In genomic region chr20:57742506-57743180, GRCh38 we compare ENCODE assay signal across 20 cellular contexts. TPM values are rescaled to one million over a fixed set of nuclear protein-coding genes. Genes with fewer than 3 reads are reported as not detected.
DNase-seq lines count a peak whose midpoint lies in the region; ATAC-seq and TF ChIP-seq lines count a peak whose summit lies in the region.
"Had no signal": no experiment of that assay in that cellular context is flagged by ENCODE, and none has a peak within 500 bp of the region (broad histone marks: within the 10 kb centered on the region; RNA-seq: fewer than 3 reads in every experiment).

No MANE protein-coding gene starts in this region.

- peaks cover 3% of the 10 kb centered on the region for H3K27me3 Mint-ChIP-seq in activated naive CD4-positive, alpha-beta T cell treated with anti-CD3 and anti-CD28 coated beads, Interleukin-2, amount 50 U/mL, for 24 hours
- H3K27me3 Mint-ChIP-seq in activated naive CD4-positive, alpha-beta T cell treated with anti-CD3 and anti-CD28 coated beads, Interleukin-2, amount 10 ng/mL, durations not matched to agents 7 days and 5 days: peaks cover 20% of the 10 kb centered on the region
- peaks cover 8% of the 10 kb centered on the region for H3K27me3 Mint-ChIP-seq in GM23338 (ENCODE audit: insufficient read depth, low read depth, poor library complexity)

- DNase-seq in activated naive CD4-positive, alpha-beta T cell treated with anti-CD3 and anti-CD28 coated beads, Interleukin-2, amount 10 ng/mL, durations not matched to agents 7 days and 5 days: no peak
- DNase-seq in GM23338 (ENCODE audit: low spot score): no peak
- peak; percentile 65 for DNase-seq in astrocyte of the hippocampus (ENCODE audit: low read depth, low spot score)
- DNase-seq in posterior vena cava (ENCODE audit: low spot score): peak; percentile 25
- DNase-seq in NCI-H146 (lab: John Stamatoyannopoulos, UW): no peak
- DNase-seq in substantia nigra (lab: John Stamatoyannopoulos, UW): no peak
- DNase-seq: DMS53, EL, GF-D8, NCI-H1105, NCI-H2029 treated with DMSO at 0.1 percent for 48 hours, NCI-H345, NCI-H524, NCI-H774, SHP77 had no signal

- H3K79me2 ChIP-seq in GM23338 (replicated peaks; ENCODE audit: insufficient read depth): no peaks in the 10 kb centered on the region

- H3K36me3 ChIP-seq in GM23338 (ENCODE audit: insufficient read depth): no peaks in the 10 kb centered on the region
- H3K36me3 ChIP-seq: HAP-1 had no signal

- CTCF ChIA-PET in activated naive CD4-positive, alpha-beta T cell treated with anti-CD3 and anti-CD28 coated beads, Interleukin-2, amount 10 ng/mL, durations not matched to agents 7 days and 5 days (lab: Charles Lee): no interaction called here

- no peaks in the 10 kb centered on the region for H4K20me1 ChIP-seq in GM23338 (replicated peaks; ENCODE audit: insufficient read depth)

- no peak for ATAC-seq in GM23338
- no peak for ATAC-seq in GM18502 (IDR thresholded peaks at IDR 0.05; ENCODE audit: poor library complexity, unreplicated experiment)

- peak overlapping the region; percentile 38; the same call in 1 of the 2 replicates for H2AFZ ChIP-seq in GM23338

- H3K27ac ChIP-seq in GM23338 (ENCODE audit: low read depth): no peak overlapping the region; the same call in 1 of the 2 replicates
- H3K27ac ChIP-seq in substantia nigra (ENCODE audit: low read depth, low read length, poor library complexity, severe bottlenecking): no peak overlapping the region

- peak overlapping the region; percentile 52 for H3K27ac Mint-ChIP-seq in activated naive CD4-positive, alpha-beta T cell treated with anti-CD3 and anti-CD28 coated beads, Interleukin-2, amount 50 U/mL, for 24 hours
- H3K27ac Mint-ChIP-seq in activated naive CD4-positive, alpha-beta T cell treated with anti-CD3 and anti-CD28 coated beads, Interleukin-2, amount 10 ng/mL, durations not matched to agents 7 days and 5 days: no peak overlapping the region
- no peak overlapping the region for H3K27ac Mint-ChIP-seq in GM23338
- H3K27ac Mint-ChIP-seq: IgD-negative memory B cell had no signal

- H3K9me2 ChIP-seq in GM23338 (ENCODE audit: insufficient read depth): 0 out of 2 replicates have a peak, but pooled peaks cover 3% of the 10 kb centered on the region

- no peaks in the 10 kb centered on the region for H3F3A ChIP-seq in GM23338 (replicated peaks; ENCODE audit: low read depth)

- no peak overlapping the region for H3K4me3 ChIP-seq in GM23338
- H3K4me3 ChIP-seq: HAP-1 had no signal

- no peaks in the 10 kb centered on the region for H3K4me1 ChIP-seq in GM23338 (ENCODE audit: insufficient read depth)
- H3K4me1 ChIP-seq: HAP-1 had no signal

- no peak overlapping the region for H3K4me2 ChIP-seq in GM23338

- intact Hi-C loops in posterior vena cava (cut with DNase I): no loop called here

- H3K4me1 Mint-ChIP-seq in activated naive CD4-positive, alpha-beta T cell treated with anti-CD3 and anti-CD28 coated beads, Interleukin-2, amount 50 U/mL, for 24 hours: no peaks in the 10 kb centered on the region
- H3K4me1 Mint-ChIP-seq in activated naive CD4-positive, alpha-beta T cell treated with anti-CD3 and anti-CD28 coated beads, Interleukin-2, amount 10 ng/mL, durations not matched to agents 7 days and 5 days: no peaks in the 10 kb centered on the region
- peaks cover 6% of the 10 kb centered on the region for H3K4me1 Mint-ChIP-seq in GM23338
- H3K4me1 Mint-ChIP-seq: CD14-positive monocyte had no signal

- TF ChIP-seq CTCF in GM23338 (conservative IDR thresholded peaks at IDR 0.05; ENCODE audit: low read depth in 2 of 2): no peak

- no peaks in the 10 kb centered on the region for H3K27me3 ChIP-seq in GM23338 (ENCODE audit: insufficient read depth)

- H3K9me3 Mint-ChIP-seq in activated naive CD4-positive, alpha-beta T cell treated with anti-CD3 and anti-CD28 coated beads, Interleukin-2, amount 50 U/mL, for 24 hours: no peaks in the 10 kb centered on the region
- H3K9me3 Mint-ChIP-seq in activated naive CD4-positive, alpha-beta T cell treated with anti-CD3 and anti-CD28 coated beads, Interleukin-2, amount 10 ng/mL, durations not matched to agents 7 days and 5 days: no peaks in the 10 kb centered on the region
- no peaks in the 10 kb centered on the region for H3K9me3 Mint-ChIP-seq in GM23338

- H3K4me3 Mint-ChIP-seq in activated naive CD4-positive, alpha-beta T cell treated with anti-CD3 and anti-CD28 coated beads, Interleukin-2, amount 50 U/mL, for 24 hours: no peak overlapping the region
- H3K4me3 Mint-ChIP-seq in activated naive CD4-positive, alpha-beta T cell treated with anti-CD3 and anti-CD28 coated beads, Interleukin-2, amount 10 ng/mL, durations not matched to agents 7 days and 5 days: no peak overlapping the region
- H3K4me3 Mint-ChIP-seq in GM23338: no peak overlapping the region
- H3K4me3 Mint-ChIP-seq: CD14-positive monocyte, IgD-negative memory B cell had no signal

- H3K36me3 Mint-ChIP-seq in activated naive CD4-positive, alpha-beta T cell treated with anti-CD3 and anti-CD28 coated beads, Interleukin-2, amount 50 U/mL, for 24 hours: no peaks in the 10 kb centered on the region
- H3K36me3 Mint-ChIP-seq in activated naive CD4-positive, alpha-beta T cell treated with anti-CD3 and anti-CD28 coated beads, Interleukin-2, amount 10 ng/mL, durations not matched to agents 7 days and 5 days: no peaks in the 10 kb centered on the region
- H3K36me3 Mint-ChIP-seq in GM23338 (ENCODE audit: low read depth): no peaks in the 10 kb centered on the region
- H3K36me3 Mint-ChIP-seq: CD14-positive monocyte had no signal

TF ChIP-seq in GM23338, 12 proteins besides CTCF, POLR2A, EP300 and RAD21 (continues in another document):
- TF ChIP-seq ZNF114 (CRISPR knock-in tag; IDR thresholded peaks at IDR 0.05) (no peak), ETS1 (IDR thresholded peaks at IDR 0.05) (no peak), STAT1 (IDR thresholded peaks at IDR 0.05; ENCODE audit: unreplicated experiment) (no peak), ZNF331 (CRISPR knock-in tag; IDR thresholded peaks at IDR 0.05; ENCODE audit: low read depth) (no peak), REST (IDR thresholded peaks at IDR 0.05; ENCODE audit: unreplicated experiment) (no peak), EZH2 (IDR thresholded peaks at IDR 0.05; ENCODE audit: low read depth, unreplicated experiment) (no peak), CREB1 (CRISPR knock-in tag; IDR thresholded peaks at IDR 0.05; ENCODE audit: low read depth) (no peak), NANOG (IDR thresholded peaks at IDR 0.05; ENCODE audit: borderline replicate concordance) (no peak), EZH2phosphoT487 (IDR thresholded peaks at IDR 0.05; ENCODE audit: unreplicated experiment) (no peak), POLR2AphosphoS5 (IDR thresholded peaks at IDR 0.05; ENCODE audit: low read depth) (no peak), JUNB (IDR thresholded peaks at IDR 0.05; ENCODE audit: unreplicated experiment) (no peak)

RNA-seq across cellular contexts. Expression of gene PMEPA1, which starts 32.8 kb away (rescaled TPM):
- 7.3 and 8.9 TPM in 2 replicates for total RNA-seq in GM23338 (2014; rRNA removed; shearing (Covaris generic))
- 13.5 and 15.4 TPM in 2 replicates for polyA plus RNA-seq in GM23338 (2016; fragmentation: Nextera tagmentation; extraction: Ambion mirVana)
- total RNA-seq in posterior vena cava: 10 to 100 TPM; 45.6 to 55.6 TPM

Comparison
In these comparisons a context has a peak if more than half of its experiments do, and no peak if none do; other contexts are left out.
1. DNase-seq: peak in astrocyte of the hippocampus (single experiment) and posterior vena cava (single experiment); none in activated naive CD4-positive, alpha-beta T cell treated with anti-CD3 and anti-CD28 coated beads, Interleukin-2, amount 10 ng/mL, durations not matched to agents 7 days and 5 days (single experiment), GM23338 (single experiment), NCI-H146 (single experiment) and substantia nigra (0 of 49).